19 cellular contexts compared by ENCODE assay signal in genomic region chr14:87643005-87643404, GRCh38.
DNase-seq lines count a peak whose midpoint lies in the region; TF ChIP-seq lines count a peak whose summit lies in the region.
"Had no signal": no experiment of that assay in that cellular context is flagged by ENCODE, and none has a peak within 500 bp of the region (broad histone marks: within the 10 kb centered on the region; RNA-seq: fewer than 3 reads in every experiment).

No MANE protein-coding gene starts in this region.

- intact Hi-C loops in ascending aorta (cut with DNase I) = no loop called here

- DNase-seq in NCI-H1092 treated with DMSO at 0.1 percent for 48 hours (lab: John Stamatoyannopoulos, UW) (peak; percentile 12), NCI-H1092 (lab: John Stamatoyannopoulos, UW) (no peak), NCI-H446 (lab: John Stamatoyannopoulos, UW) (peak; percentile 60 to 89), fibroblast of mammary gland (ENCODE audit: low read depth) (peak; percentile 20), superior temporal gyrus (ENCODE audit: extremely low spot score) (peak; percentile 68), ascending aorta (ENCODE audit: low spot score in 2 of 2) (no peak)
- DNase-seq in activated CD4-positive, alpha-beta T cell treated with anti-CD3 and anti-CD28 coated beads, Interleukin-2, amount 50 U/mL, for 1 hour = no peak
- DNase-seq in activated T-cell treated with anti-CD3 and anti-CD28 coated beads, Interleukin-2, amount 50 U/mL, for 1 hour = no peak
- DNase-seq: 8988T; activated CD4-positive, alpha-beta T cell treated with anti-CD3 and anti-CD28 coated beads for 4 hours; activated naive CD4-positive, alpha-beta T cell treated with anti-CD3 and anti-CD28 coated beads, Interleukin-2, amount 50 U/mL, for 16 hours; DND-41; heart right ventricle; HFFc6; stimulated activated CD4-positive, alpha-beta T cell treated with anti-CD3 and anti-CD28 coated beads, Interleukin-4, amount 100 ng/mL, for 24 hours; T-helper 9 cell had no signal

- no peaks in the 10 kb centered on the region for H3K36me3 ChIP-seq in ascending aorta
- H3K36me3 ChIP-seq: esophagus muscularis mucosa, heart right ventricle, tibial nerve had no signal

- H3K27me3 ChIP-seq in ascending aorta = no peaks in the 10 kb centered on the region
- H3K27me3 ChIP-seq: esophagus muscularis mucosa, heart right ventricle, tibial nerve had no signal

- H3K4me3 ChIP-seq in fibroblast of mammary gland (ENCODE audit: control insufficient read depth, low read depth, low read length) = no peak overlapping the region
- H3K4me3 ChIP-seq in ascending aorta = no peak overlapping the region
- H3K4me3 ChIP-seq: esophagus muscularis mucosa, heart right ventricle, tibial nerve had no signal

- H3K27ac ChIP-seq in ascending aorta = no peak overlapping the region
- H3K27ac ChIP-seq: C4-2B, esophagus muscularis mucosa, heart right ventricle, tibial nerve had no signal

- TF ChIP-seq CTCF in fibroblast of mammary gland (conservative IDR thresholded peaks at IDR 0.05; ENCODE audit: control insufficient read depth, insufficient read depth, low read depth, low read length) = no peak
- TF ChIP-seq CTCF in ascending aorta (IDR thresholded peaks at IDR 0.05) = no peak

- no peaks in the 10 kb centered on the region for H3K4me1 ChIP-seq in ascending aorta
- H3K4me1 ChIP-seq: heart right ventricle had no signal

- no peaks in the 10 kb centered on the region for H3K9me3 ChIP-seq in ascending aorta
- H3K9me3 ChIP-seq: esophagus muscularis mucosa, tibial nerve had no signal

Comparison
In these comparisons a context has a peak if more than half of its experiments do, and no peak if none do; other contexts are left out.
1. DNase-seq: peak in NCI-H1092 treated with DMSO at 0.1 percent for 48 hours (single experiment), NCI-H446 (2 of 2), fibroblast of mammary gland (single experiment) and superior temporal gyrus (single experiment); none in NCI-H1092 (single experiment), ascending aorta (0 of 2), activated CD4-positive, alpha-beta T cell treated with anti-CD3 and anti-CD28 coated beads, Interleukin-2, amount 50 U/mL, for 1 hour (single experiment) and activated T-cell treated with anti-CD3 and anti-CD28 coated beads, Interleukin-2, amount 50 U/mL, for 1 hour (single experiment).